ENCODE assay signal across 1 cellular context in the genomic region with DNA sequence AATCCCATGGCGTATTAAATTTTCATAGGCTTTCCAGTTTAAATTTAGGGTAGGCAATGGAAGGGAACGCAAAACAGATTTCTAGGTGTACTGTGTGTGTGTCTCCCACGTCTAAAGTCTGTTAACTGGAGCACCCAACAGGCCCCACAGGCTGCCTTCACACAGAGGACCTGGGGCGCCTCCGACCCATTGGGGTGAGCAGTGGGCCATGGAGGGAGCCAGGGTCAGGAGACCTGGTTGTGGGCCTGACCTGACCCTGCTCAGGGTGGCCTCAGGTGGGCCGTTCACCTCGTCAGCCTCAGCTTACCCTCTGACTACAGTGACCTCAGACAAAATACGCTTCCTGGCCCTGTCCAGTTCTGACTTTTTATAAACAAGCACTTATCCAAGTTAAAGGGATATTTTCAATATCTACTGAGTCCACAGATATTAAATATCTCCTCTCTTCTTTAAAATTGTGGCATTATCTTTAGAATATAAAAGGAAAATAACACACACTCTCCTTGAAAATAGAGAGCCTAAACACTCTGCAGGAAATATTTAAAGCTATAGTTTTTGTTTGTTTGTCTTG.
TF ChIP-seq lines count a peak whose summit lies in the region.

No MANE protein-coding gene starts in this region.

TF ChIP-seq in HepG2, 621 proteins besides CTCF, POLR2A, EP300 and RAD21 (continued from another document):
- TF ChIP-seq, protein P1, sequence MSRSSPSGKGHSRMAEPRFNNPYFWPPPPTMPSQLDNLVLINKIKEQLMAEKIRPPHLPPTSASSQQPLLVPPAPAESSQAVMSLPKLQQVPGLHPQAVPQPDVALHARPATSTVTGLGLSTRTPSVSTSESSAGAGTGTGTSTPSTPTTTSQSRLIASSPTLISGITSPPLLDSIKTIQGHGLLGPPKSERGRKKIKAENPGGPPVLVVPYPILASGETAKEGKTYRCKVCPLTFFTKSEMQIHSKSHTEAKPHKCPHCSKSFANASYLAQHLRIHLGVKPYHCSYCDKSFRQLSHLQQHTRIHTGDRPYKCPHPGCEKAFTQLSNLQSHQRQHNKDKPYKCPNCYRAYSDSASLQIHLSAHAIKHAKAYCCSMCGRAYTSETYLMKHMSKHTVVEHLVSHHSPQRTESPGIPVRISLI (CRISPR knock-in tag; IDR thresholded peaks at IDR 0.05; ENCODE audit: borderline replicate concordance): no peak
- TF ChIP-seq FLYWCH1 (CRISPR knock-in tag; IDR thresholded peaks at IDR 0.05) (no peak), ZNF230 (CRISPR knock-in tag; IDR thresholded peaks at IDR 0.05) (peak; percentile 42; the same call in 1 of the 2 replicates), ZNF354B (CRISPR knock-in tag; IDR thresholded peaks at IDR 0.05) (no peak), RBFOX2 (IDR thresholded peaks at IDR 0.05; ENCODE audit: low read depth, low read length) (peak; percentile 68), ZNF383 (CRISPR knock-in tag; IDR thresholded peaks at IDR 0.05; ENCODE audit: borderline replicate concordance) (0 out of 2 replicates have a peak, but pooled peaks have one; percentile 41), EEA1 (CRISPR knock-in tag; IDR thresholded peaks at IDR 0.05; ENCODE audit: borderline replicate concordance) (no peak), KLF6 (CRISPR knock-in tag; IDR thresholded peaks at IDR 0.05) (no peak), U2AF1 (optimal IDR thresholded peaks at IDR 0.05; ENCODE audit: low read depth, low read length) (peak; percentile 3), HNRNPH1 (optimal IDR thresholded peaks at IDR 0.05; ENCODE audit: low read depth, low read length) (no peak), ZNF790 (CRISPR knock-in tag; IDR thresholded peaks at IDR 0.05; ENCODE audit: borderline replicate concordance) (no peak), ZNF343 (CRISPR knock-in tag; IDR thresholded peaks at IDR 0.05) (0 out of 2 replicates have a peak, but pooled peaks have one; percentile 16), ZNF569 (CRISPR knock-in tag; IDR thresholded peaks at IDR 0.05; ENCODE audit: borderline replicate concordance) (0 out of 2 replicates have a peak, but pooled peaks have one; percentile 27), ELF3 (CRISPR knock-in tag; IDR thresholded peaks at IDR 0.05) (no peak), SMC3 (IDR thresholded peaks at IDR 0.05; ENCODE audit: low read length) (peak; percentile 10; the same call in 1 of the 2 replicates), IRF2 (CRISPR knock-in tag; IDR thresholded peaks at IDR 0.05) (no peak), RBM39 (IDR thresholded peaks at IDR 0.05; ENCODE audit: low read depth, low read length, poor library complexity, severe bottlenecking) (peak; percentile 24), ZNF564 (CRISPR knock-in tag; IDR thresholded peaks at IDR 0.05) (no peak), CHD4 (IDR thresholded peaks at IDR 0.05; ENCODE audit: borderline replicate concordance, low read length) (peak; percentile 59; the same call in 1 of the 2 replicates), ZNF333 (CRISPR knock-in tag; IDR thresholded peaks at IDR 0.05; ENCODE audit: borderline replicate concordance) (no peak), ASH2L (IDR thresholded peaks at IDR 0.05; ENCODE audit: insufficient read length, low read depth, low read length) (peak; percentile 84), MAF1 (CRISPR knock-in tag; IDR thresholded peaks at IDR 0.05; ENCODE audit: borderline replicate concordance) (no peak), EHMT2 (IDR thresholded peaks at IDR 0.05; ENCODE audit: borderline replicate concordance, low read depth, low read length) (no peak), NR2F2 (IDR thresholded peaks at IDR 0.05; ENCODE audit: borderline replicate concordance, low read depth) (no peak), SIN3A (IDR thresholded peaks at IDR 0.05; ENCODE audit: borderline replicate concordance, low read depth, low read length) (no peak), ZNF580 (CRISPR knock-in tag; IDR thresholded peaks at IDR 0.05; ENCODE audit: borderline replicate concordance, low read depth) (no peak), ZFP1 (CRISPR knock-in tag; IDR thresholded peaks at IDR 0.05) (no peak), ZNF510 (CRISPR knock-in tag; IDR thresholded peaks at IDR 0.05; ENCODE audit: low read depth) (no peak)
- TF ChIP-seq, protein P2, sequence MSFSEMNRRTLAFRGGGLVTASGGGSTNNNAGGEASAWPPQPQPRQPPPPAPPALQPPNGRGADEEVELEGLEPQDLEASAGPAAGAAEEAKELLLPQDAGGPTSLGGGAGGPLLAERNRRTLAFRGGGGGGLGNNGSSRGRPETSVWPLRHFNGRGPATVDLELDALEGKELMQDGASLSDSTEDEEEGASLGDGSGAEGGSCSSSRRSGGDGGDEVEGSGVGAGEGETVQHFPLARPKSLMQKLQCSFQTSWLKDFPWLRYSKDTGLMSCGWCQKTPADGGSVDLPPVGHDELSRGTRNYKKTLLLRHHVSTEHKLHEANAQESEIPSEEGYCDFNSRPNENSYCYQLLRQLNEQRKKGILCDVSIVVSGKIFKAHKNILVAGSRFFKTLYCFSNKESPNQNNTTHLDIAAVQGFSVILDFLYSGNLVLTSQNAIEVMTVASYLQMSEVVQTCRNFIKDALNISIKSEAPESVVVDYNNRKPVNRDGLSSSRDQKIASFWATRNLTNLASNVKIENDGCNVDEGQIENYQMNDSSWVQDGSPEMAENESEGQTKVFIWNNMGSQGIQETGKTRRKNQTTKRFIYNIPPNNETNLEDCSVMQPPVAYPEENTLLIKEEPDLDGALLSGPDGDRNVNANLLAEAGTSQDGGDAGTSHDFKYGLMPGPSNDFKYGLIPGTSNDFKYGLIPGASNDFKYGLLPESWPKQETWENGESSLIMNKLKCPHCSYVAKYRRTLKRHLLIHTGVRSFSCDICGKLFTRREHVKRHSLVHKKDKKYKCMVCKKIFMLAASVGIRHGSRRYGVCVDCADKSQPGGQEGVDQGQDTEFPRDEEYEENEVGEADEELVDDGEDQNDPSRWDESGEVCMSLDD (CRISPR knock-in tag; IDR thresholded peaks at IDR 0.05; ENCODE audit: borderline replicate concordance): peak; percentile 16; the same call in 1 of the 2 replicates
- TF ChIP-seq, protein P3, sequence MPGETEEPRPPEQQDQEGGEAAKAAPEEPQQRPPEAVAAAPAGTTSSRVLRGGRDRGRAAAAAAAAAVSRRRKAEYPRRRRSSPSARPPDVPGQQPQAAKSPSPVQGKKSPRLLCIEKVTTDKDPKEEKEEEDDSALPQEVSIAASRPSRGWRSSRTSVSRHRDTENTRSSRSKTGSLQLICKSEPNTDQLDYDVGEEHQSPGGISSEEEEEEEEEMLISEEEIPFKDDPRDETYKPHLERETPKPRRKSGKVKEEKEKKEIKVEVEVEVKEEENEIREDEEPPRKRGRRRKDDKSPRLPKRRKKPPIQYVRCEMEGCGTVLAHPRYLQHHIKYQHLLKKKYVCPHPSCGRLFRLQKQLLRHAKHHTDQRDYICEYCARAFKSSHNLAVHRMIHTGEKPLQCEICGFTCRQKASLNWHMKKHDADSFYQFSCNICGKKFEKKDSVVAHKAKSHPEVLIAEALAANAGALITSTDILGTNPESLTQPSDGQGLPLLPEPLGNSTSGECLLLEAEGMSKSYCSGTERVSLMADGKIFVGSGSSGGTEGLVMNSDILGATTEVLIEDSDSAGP (CRISPR knock-in tag; IDR thresholded peaks at IDR 0.05; ENCODE audit: borderline replicate concordance): no peak
- TF ChIP-seq, protein P4, sequence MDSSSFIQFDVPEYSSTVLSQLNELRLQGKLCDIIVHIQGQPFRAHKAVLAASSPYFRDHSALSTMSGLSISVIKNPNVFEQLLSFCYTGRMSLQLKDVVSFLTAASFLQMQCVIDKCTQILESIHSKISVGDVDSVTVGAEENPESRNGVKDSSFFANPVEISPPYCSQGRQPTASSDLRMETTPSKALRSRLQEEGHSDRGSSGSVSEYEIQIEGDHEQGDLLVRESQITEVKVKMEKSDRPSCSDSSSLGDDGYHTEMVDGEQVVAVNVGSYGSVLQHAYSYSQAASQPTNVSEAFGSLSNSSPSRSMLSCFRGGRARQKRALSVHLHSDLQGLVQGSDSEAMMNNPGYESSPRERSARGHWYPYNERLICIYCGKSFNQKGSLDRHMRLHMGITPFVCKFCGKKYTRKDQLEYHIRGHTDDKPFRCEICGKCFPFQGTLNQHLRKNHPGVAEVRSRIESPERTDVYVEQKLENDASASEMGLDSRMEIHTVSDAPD (CRISPR knock-in tag; IDR thresholded peaks at IDR 0.05): 0 out of 2 replicates have a peak, but pooled peaks have one; percentile 40
- TF ChIP-seq, protein P5, sequence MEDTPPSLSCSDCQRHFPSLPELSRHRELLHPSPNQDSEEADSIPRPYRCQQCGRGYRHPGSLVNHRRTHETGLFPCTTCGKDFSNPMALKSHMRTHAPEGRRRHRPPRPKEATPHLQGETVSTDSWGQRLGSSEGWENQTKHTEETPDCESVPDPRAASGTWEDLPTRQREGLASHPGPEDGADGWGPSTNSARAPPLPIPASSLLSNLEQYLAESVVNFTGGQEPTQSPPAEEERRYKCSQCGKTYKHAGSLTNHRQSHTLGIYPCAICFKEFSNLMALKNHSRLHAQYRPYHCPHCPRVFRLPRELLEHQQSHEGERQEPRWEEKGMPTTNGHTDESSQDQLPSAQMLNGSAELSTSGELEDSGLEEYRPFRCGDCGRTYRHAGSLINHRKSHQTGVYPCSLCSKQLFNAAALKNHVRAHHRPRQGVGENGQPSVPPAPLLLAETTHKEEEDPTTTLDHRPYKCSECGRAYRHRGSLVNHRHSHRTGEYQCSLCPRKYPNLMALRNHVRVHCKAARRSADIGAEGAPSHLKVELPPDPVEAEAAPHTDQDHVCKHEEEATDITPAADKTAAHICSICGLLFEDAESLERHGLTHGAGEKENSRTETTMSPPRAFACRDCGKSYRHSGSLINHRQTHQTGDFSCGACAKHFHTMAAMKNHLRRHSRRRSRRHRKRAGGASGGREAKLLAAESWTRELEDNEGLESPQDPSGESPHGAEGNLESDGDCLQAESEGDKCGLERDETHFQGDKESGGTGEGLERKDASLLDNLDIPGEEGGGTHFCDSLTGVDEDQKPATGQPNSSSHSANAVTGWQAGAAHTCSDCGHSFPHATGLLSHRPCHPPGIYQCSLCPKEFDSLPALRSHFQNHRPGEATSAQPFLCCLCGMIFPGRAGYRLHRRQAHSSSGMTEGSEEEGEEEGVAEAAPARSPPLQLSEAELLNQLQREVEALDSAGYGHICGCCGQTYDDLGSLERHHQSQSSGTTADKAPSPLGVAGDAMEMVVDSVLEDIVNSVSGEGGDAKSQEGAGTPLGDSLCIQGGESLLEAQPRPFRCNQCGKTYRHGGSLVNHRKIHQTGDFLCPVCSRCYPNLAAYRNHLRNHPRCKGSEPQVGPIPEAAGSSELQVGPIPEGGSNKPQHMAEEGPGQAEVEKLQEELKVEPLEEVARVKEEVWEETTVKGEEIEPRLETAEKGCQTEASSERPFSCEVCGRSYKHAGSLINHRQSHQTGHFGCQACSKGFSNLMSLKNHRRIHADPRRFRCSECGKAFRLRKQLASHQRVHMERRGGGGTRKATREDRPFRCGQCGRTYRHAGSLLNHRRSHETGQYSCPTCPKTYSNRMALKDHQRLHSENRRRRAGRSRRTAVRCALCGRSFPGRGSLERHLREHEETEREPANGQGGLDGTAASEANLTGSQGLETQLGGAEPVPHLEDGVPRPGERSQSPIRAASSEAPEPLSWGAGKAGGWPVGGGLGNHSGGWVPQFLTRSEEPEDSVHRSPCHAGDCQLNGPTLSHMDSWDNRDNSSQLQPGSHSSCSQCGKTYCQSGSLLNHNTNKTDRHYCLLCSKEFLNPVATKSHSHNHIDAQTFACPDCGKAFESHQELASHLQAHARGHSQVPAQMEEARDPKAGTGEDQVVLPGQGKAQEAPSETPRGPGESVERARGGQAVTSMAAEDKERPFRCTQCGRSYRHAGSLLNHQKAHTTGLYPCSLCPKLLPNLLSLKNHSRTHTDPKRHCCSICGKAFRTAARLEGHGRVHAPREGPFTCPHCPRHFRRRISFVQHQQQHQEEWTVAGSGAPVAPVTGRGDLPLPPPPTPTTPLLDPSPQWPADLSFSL (CRISPR knock-in tag; IDR thresholded peaks at IDR 0.05): peak; percentile 22; the same call in 1 of the 2 replicates
TF ChIP-seq in HepG2: peak in this region for 13.
